In genomic region chr13:46604226-46604968, GRCh38 we compare ENCODE assay signal across 20 cellular contexts. TPM values are rescaled to one million over a fixed set of nuclear protein-coding genes. Genes with fewer than 3 reads are reported as not detected.
A peak's percentile ranks its signal among the peaks of the same experiment; 100 is the strongest.
DNase-seq lines count a peak whose midpoint lies in the region; ATAC-seq, FAIRE-seq and TF ChIP-seq lines count a peak whose summit lies in the region.
"Had no signal": no experiment of that assay in that cellular context is flagged by ENCODE, and none has a peak within 500 bp of the region (broad histone marks: within the 10 kb centered on the region; RNA-seq: fewer than 3 reads in every experiment).

No MANE protein-coding gene starts in this region.

- H3K4me1 ChIP-seq in A549 (peaks cover 90% of the 10 kb centered on the region), right atrium auricular region (peaks cover 0 to 79% of the 10 kb centered on the region in 2 donors), trophoblast cell (ENCODE audit: control insufficient read depth in 1 of 2, insufficient read depth in 2 of 2, low read length in 2 of 2) (peaks cover 12% of the 10 kb centered on the region in 2 experiments)

- no peaks in the 10 kb centered on the region for H3K9me3 Mint-ChIP-seq in activated naive CD4-positive, alpha-beta T cell treated with anti-CD3 and anti-CD28 coated beads for 36 hours
- no peaks in the 10 kb centered on the region for H3K9me3 Mint-ChIP-seq in activated CD8-positive, alpha-beta T cell treated with anti-CD3 and anti-CD28 coated beads for 36 hours
- H3K9me3 Mint-ChIP-seq: dendritic cell treated with granulocyte-macrophage colony-stimulating factor and Interleukin-4, amounts not matched to agents 40 ng/mL and 50 ng/mL, for 4 days; stimulated activated effector memory CD8-positive, alpha-beta T cell treated with anti-CD3 and anti-CD28 coated beads, Interleukin-12 subunit alpha, Interleukin-12 subunit beta, amount 100 ng/mL, for 72 hours; T-helper 2 cell treated with Interferon-gamma antibody and Interleukin-4, amounts not matched to agents 5 μg/mL and 100 μg/mL, for 36 hours had no signal

- H3K79me1 ChIP-seq in trophoblast cell (ENCODE audit: low read length): no peaks in the 10 kb centered on the region

- no peak overlapping the region for H4K8ac ChIP-seq in trophoblast cell (ENCODE audit: low read depth, low read length)

- no peak overlapping the region for H4K12ac ChIP-seq in trophoblast cell (ENCODE audit: low read depth, low read length)

- H3K4me3 Mint-ChIP-seq in activated naive CD4-positive, alpha-beta T cell treated with anti-CD3 and anti-CD28 coated beads for 36 hours: no peak overlapping the region
- no peak overlapping the region for H3K4me3 Mint-ChIP-seq in activated CD8-positive, alpha-beta T cell treated with anti-CD3 and anti-CD28 coated beads for 36 hours
- H3K4me3 Mint-ChIP-seq: dendritic cell treated with granulocyte-macrophage colony-stimulating factor and Interleukin-4, amounts not matched to agents 40 ng/mL and 50 ng/mL, for 4 days; stimulated activated effector memory CD8-positive, alpha-beta T cell treated with anti-CD3 and anti-CD28 coated beads, Interleukin-12 subunit alpha, Interleukin-12 subunit beta, amount 100 ng/mL, for 72 hours; T-helper 2 cell treated with Interferon-gamma antibody and Interleukin-4, amounts not matched to agents 5 μg/mL and 100 μg/mL, for 36 hours had no signal

- ATAC-seq in A549: no peak
- ATAC-seq in HG02623 (IDR thresholded peaks at IDR 0.05; ENCODE audit: unreplicated experiment): no peak
- no peak for ATAC-seq in activated CD8-positive, alpha-beta T cell treated with anti-CD3 and anti-CD28 coated beads for 36 hours
- ATAC-seq: stimulated activated effector memory CD8-positive, alpha-beta T cell treated with anti-CD3 and anti-CD28 coated beads, Interleukin-12 subunit alpha, Interleukin-12 subunit beta, amount 100 ng/mL, for 72 hours had no signal

- H2BK5ac ChIP-seq in trophoblast cell (ENCODE audit: low read depth, low read length, poor library complexity): no peak overlapping the region

- DNase-seq in A549 (ENCODE audit: low read depth in 1 of 2, low spot score in 1 of 2) (no peak), SW480 (ENCODE audit: low spot score) (peak; percentile 74), right atrium auricular region (ENCODE audit: low spot score) (no peak), trophoblast cell (peak in 1 of 2 donors; percentile 80), DMS114 treated with DMSO at 0.1 percent for 48 hours (lab: John Stamatoyannopoulos, UW; ENCODE audit: unreplicated experiment) (no peak)
- DNase-seq in activated naive CD4-positive, alpha-beta T cell treated with anti-CD3 and anti-CD28 coated beads for 36 hours: no peak
- DNase-seq in activated CD8-positive, alpha-beta T cell treated with anti-CD3 and anti-CD28 coated beads for 36 hours: no peak
- DNase-seq: ACHN; activated CD4-positive, alpha-beta T cell treated with anti-CD3 and anti-CD28 coated beads for 4 hours; activated CD8-positive, alpha-beta memory T cell treated with anti-CD3 and anti-CD28 coated beads, Interleukin-2, amount 50 U/mL, for 4 hours; activated naive CD4-positive, alpha-beta T cell; Karpas-422; NCI-H1417 treated with DMSO at 0.1 percent for 48 hours; NCI-H345; SHP77 had no signal

- no peak overlapping the region for H3K9ac ChIP-seq in trophoblast cell (ENCODE audit: low read length)

- TF ChIP-seq POLR2A in A549 (IDR thresholded peaks at IDR 0.05; ENCODE audit: low read length): no peak

- H3K4me2 ChIP-seq in A549 (peak overlapping the region; percentile 88), trophoblast cell (ENCODE audit: low read length) (no peak overlapping the region)

- H3K27ac Mint-ChIP-seq in activated naive CD4-positive, alpha-beta T cell treated with anti-CD3 and anti-CD28 coated beads for 36 hours: no peak overlapping the region
- H3K27ac Mint-ChIP-seq in activated CD8-positive, alpha-beta T cell treated with anti-CD3 and anti-CD28 coated beads for 36 hours: no peak overlapping the region
- H3K27ac Mint-ChIP-seq: dendritic cell treated with granulocyte-macrophage colony-stimulating factor and Interleukin-4, amounts not matched to agents 40 ng/mL and 50 ng/mL, for 4 days; stimulated activated effector memory CD8-positive, alpha-beta T cell treated with anti-CD3 and anti-CD28 coated beads, Interleukin-12 subunit alpha, Interleukin-12 subunit beta, amount 100 ng/mL, for 72 hours; T-helper 2 cell treated with Interferon-gamma antibody and Interleukin-4, amounts not matched to agents 5 μg/mL and 100 μg/mL, for 36 hours had no signal

- H3K36me3 ChIP-seq in right atrium auricular region: no peaks in the 10 kb centered on the region
- no peaks in the 10 kb centered on the region for H3K36me3 ChIP-seq in trophoblast cell (ENCODE audit: control insufficient read depth in 1 of 2, insufficient read depth in 2 of 2, low read length in 2 of 2)

- CTCF ChIA-PET in A549 (lab: Yijun Ruan, JAX): interaction anchor here (1.0 to 3.1 kb wide), 5 partner anchors 14 to 117 kb away, joined by 3 to 14 read pairs (median 4); no protein-coding TSS in a partner anchor
- CTCF ChIA-PET in activated naive CD4-positive, alpha-beta T cell treated with anti-CD3 and anti-CD28 coated beads for 36 hours (lab: Charles Lee): interaction anchor here (1.2 kb wide), 2 partner anchors 53 kb away, joined by 3 to 4 read pairs; no protein-coding TSS in a partner anchor
- CTCF ChIA-PET in activated CD8-positive, alpha-beta T cell treated with anti-CD3 and anti-CD28 coated beads for 36 hours (lab: Charles Lee): interaction anchor here (1.6 kb wide), 1 partner anchor 52 kb away, joined by 7 read pairs; no protein-coding TSS in a partner anchor

- no peak overlapping the region for H3K23ac ChIP-seq in trophoblast cell (ENCODE audit: low read length)

- no peaks in the 10 kb centered on the region for H3K36me3 Mint-ChIP-seq in activated naive CD4-positive, alpha-beta T cell treated with anti-CD3 and anti-CD28 coated beads for 36 hours (ENCODE audit: low read depth)
- H3K36me3 Mint-ChIP-seq in activated CD8-positive, alpha-beta T cell treated with anti-CD3 and anti-CD28 coated beads for 36 hours (ENCODE audit: low read depth): peaks cover 2% of the 10 kb centered on the region
- H3K36me3 Mint-ChIP-seq: stimulated activated effector memory CD8-positive, alpha-beta T cell treated with anti-CD3 and anti-CD28 coated beads, Interleukin-12 subunit alpha, Interleukin-12 subunit beta, amount 100 ng/mL, for 72 hours had no signal

- no peaks in the 10 kb centered on the region for H3K27me3 Mint-ChIP-seq in activated naive CD4-positive, alpha-beta T cell treated with anti-CD3 and anti-CD28 coated beads for 36 hours (ENCODE audit: low read depth)
- no peaks in the 10 kb centered on the region for H3K27me3 Mint-ChIP-seq in activated CD8-positive, alpha-beta T cell treated with anti-CD3 and anti-CD28 coated beads for 36 hours
- H3K27me3 Mint-ChIP-seq: dendritic cell treated with granulocyte-macrophage colony-stimulating factor and Interleukin-4, amounts not matched to agents 40 ng/mL and 50 ng/mL, for 4 days had no signal

- no peak for FAIRE-seq in A549 (lab: Jason Lieb, UNC)
- FAIRE-seq: islet of Langerhans had no signal

- intact Hi-C loops in activated naive CD4-positive, alpha-beta T cell treated with anti-CD3 and anti-CD28 coated beads for 36 hours (cut with micrococcal nuclease): loop anchor here (5.0 kb wide), 1 partner anchor 193 kb away; the partner anchor contains the start of gene ESD
- intact Hi-C loops in activated CD8-positive, alpha-beta T cell treated with anti-CD3 and anti-CD28 coated beads for 36 hours (cut with micrococcal nuclease): no loop called here

- H3K79me2 ChIP-seq in trophoblast cell (ENCODE audit: control insufficient read depth, insufficient read depth, low read length, poor library complexity): peaks cover 5% of the 10 kb centered on the region

- TF ChIP-seq EP300 in A549 (IDR thresholded peaks at IDR 0.05): no peak

- TF ChIP-seq RAD21 in A549 (conservative IDR thresholded peaks at IDR 0.05 in 1 of 2, IDR thresholded peaks at IDR 0.05 in 1 of 2): no peak

- peak overlapping the region; percentile 77 for H2BK120ac ChIP-seq in trophoblast cell (ENCODE audit: insufficient read depth, low read length, poor library complexity)

- H3K14ac ChIP-seq in trophoblast cell (ENCODE audit: low read length): peak overlapping the region; percentile 35

- no peaks in the 10 kb centered on the region for H3K27me3 ChIP-seq in right atrium auricular region
- no peaks in the 10 kb centered on the region for H3K27me3 ChIP-seq in trophoblast cell (ENCODE audit: insufficient read depth, low read length)

- H3K18ac ChIP-seq in trophoblast cell (ENCODE audit: low read length): peak overlapping the region; percentile 41

- WGBS in A549 (ENCODE audit: missing lambda C conversion rate): 76% methylated on average over 5 of the region's 5 CpGs
- no CpG with 5 or more reads among the region's 5 CpGs for WGBS in trophoblast cell (ENCODE audit: extremely low coverage, insufficient coverage, insufficient read length)

- POLR2A ChIA-PET in A549 (lab: Yijun Ruan, JAX): no interaction called here
- POLR2A ChIA-PET in activated CD8-positive, alpha-beta T cell treated with anti-CD3 and anti-CD28 coated beads for 36 hours (lab: Charles Lee): no interaction called here

- H3K4me1 Mint-ChIP-seq in activated naive CD4-positive, alpha-beta T cell treated with anti-CD3 and anti-CD28 coated beads for 36 hours (ENCODE audit: low read depth): peaks cover 70% of the 10 kb centered on the region
- peaks cover 75% of the 10 kb centered on the region for H3K4me1 Mint-ChIP-seq in activated CD8-positive, alpha-beta T cell treated with anti-CD3 and anti-CD28 coated beads for 36 hours (ENCODE audit: low read depth)

- H2BK12ac ChIP-seq in trophoblast cell (ENCODE audit: low read length): no peak overlapping the region

- H3K4ac ChIP-seq in trophoblast cell (ENCODE audit: low read depth, low read length): no peak overlapping the region

- no peak for TF ChIP-seq CTCF in A549 (IDR thresholded peaks at IDR 0.05)
- no peak for TF ChIP-seq CTCF in right atrium auricular region (IDR thresholded peaks at IDR 0.05)
- TF ChIP-seq CTCF in activated CD8-positive, alpha-beta T cell treated with anti-CD3 and anti-CD28 coated beads for 36 hours (IDR thresholded peaks at IDR 0.05): no peak

- H2AK5ac ChIP-seq in trophoblast cell (ENCODE audit: low read length): no peak overlapping the region

- H3K27ac ChIP-seq in A549 (peak overlapping the region; percentile 83 to 96), right atrium auricular region (peak overlapping the region; percentile 2 to 44), trophoblast cell (ENCODE audit: low read depth, low read length) (no peak overlapping the region)

- H3K4me3 ChIP-seq in A549 (no peak overlapping the region), right atrium auricular region (no peak overlapping the region), trophoblast cell (ENCODE audit: low read depth, low read length) (no peak overlapping the region)

- H3K9me3 ChIP-seq in A549 (no peaks in the 10 kb centered on the region), right atrium auricular region (no peaks in the 10 kb centered on the region), trophoblast cell (ENCODE audit: insufficient read depth, low read depth, low read length) (no peaks in the 10 kb centered on the region)

- H2AFZ ChIP-seq in trophoblast cell (ENCODE audit: insufficient read depth, low read length, poor library complexity): no peak overlapping the region

- H4K91ac ChIP-seq in trophoblast cell (ENCODE audit: low read depth, low read length): no peak overlapping the region

RNA-seq across cellular contexts. Expression of gene LRCH1, which starts 51.4 kb away (rescaled TPM):
- 16.4 and 21.9 TPM in 2 replicates for polyA plus RNA-seq in A549 (2011; rRNA removed)
- 3.6 and 4.2 TPM in 2 replicates for polyA plus RNA-seq in A549 (2012; cell fraction: cytosol; rRNA removed)
- polyA plus RNA-seq in A549 (2012; cell fraction: nucleus; rRNA removed): 3.3 and 4.3 TPM in 2 replicates
- polyA plus RNA-seq in A549 (2017; fragmentation: RNase III; extraction: RNeasy Plus Mini Kit Qiagen cat#74134 plus additional on column Dnase treatment): 7.4 to 8.5 TPM (median 8.2 TPM) in 3 replicates
- 18.7 and 19.8 TPM in 2 replicates for polyA minus RNA-seq in A549 (2011; rRNA and poly(A)+ RNA removed)
- 10 to 100 TPM in 1 of 2 donors, 1 to 10 TPM in 1; 6.9 to 10.9 TPM for total RNA-seq in right atrium auricular region
- polyA plus RNA-seq in trophoblast cell (2013): 13.9 and 14.1 TPM in 2 replicates
- total RNA-seq in activated naive CD4-positive, alpha-beta T cell treated with anti-CD3 and anti-CD28 coated beads for 36 hours: 10 to 100 TPM; 14.6 to 15.1 TPM
- total RNA-seq in activated CD8-positive, alpha-beta T cell treated with anti-CD3 and anti-CD28 coated beads for 36 hours: 10 to 100 TPM; 15.5 to 17.1 TPM
